In the genomic region with DNA sequence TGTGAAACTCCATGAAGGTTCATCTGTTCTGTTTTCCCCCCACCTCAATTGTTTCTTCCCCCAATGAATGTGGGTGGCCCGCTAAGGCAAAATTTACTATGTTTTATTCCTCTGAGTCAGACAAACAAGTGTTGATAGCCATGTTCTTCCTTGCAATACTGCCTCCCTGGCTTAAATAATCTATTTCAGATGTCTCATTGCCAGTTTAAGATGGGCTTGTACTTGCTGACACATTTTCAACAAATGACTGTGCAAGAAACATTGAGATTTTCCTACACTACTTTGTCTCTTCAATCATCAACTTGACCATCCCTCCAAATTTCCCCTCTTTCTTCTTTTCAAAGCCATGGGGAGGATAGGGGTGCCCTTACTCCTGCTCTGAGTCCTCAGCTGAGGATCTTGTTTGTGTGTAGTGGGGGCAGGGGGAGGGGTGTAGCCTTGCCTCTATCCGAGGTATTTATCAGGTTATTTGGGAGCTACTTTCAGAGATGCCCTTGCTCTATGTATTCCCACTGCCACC, we compare ENCODE assay signal across 18 cellular contexts.
A peak's percentile ranks its signal among the peaks of the same experiment; 100 is the strongest.
DNase-seq lines count a peak whose midpoint lies in the region; ATAC-seq and TF ChIP-seq lines count a peak whose summit lies in the region.
"Had no signal": no experiment of that assay in that cellular context is flagged by ENCODE, and none has a peak within 500 bp of the region (broad histone marks: within the 10 kb centered on the region; RNA-seq: fewer than 3 reads in every experiment).

No MANE protein-coding gene starts in this region.

- H3K4me1 Mint-ChIP-seq in GM23338: peaks cover 78% of the 10 kb centered on the region
- peaks cover 46 to 67% (median 65%) of the 10 kb centered on the region in 3 donors for H3K4me1 Mint-ChIP-seq in IgD-negative memory B cell
- peaks cover 67% of the 10 kb centered on the region for H3K4me1 Mint-ChIP-seq in memory B cell
- peaks cover 59% of the 10 kb centered on the region for H3K4me1 Mint-ChIP-seq in type B pancreatic cell (ENCODE audit: unreplicated experiment)
- H3K4me1 Mint-ChIP-seq: CD8-positive, alpha-beta memory T cell had no signal

- H3K4me3 Mint-ChIP-seq in GM23338: peak overlapping the region; percentile 23; the same call in 2 of the 3 replicates
- no peak overlapping the region for H3K4me3 Mint-ChIP-seq in IgD-negative memory B cell
- no peak overlapping the region for H3K4me3 Mint-ChIP-seq in memory B cell
- no peak overlapping the region for H3K4me3 Mint-ChIP-seq in type B pancreatic cell
- H3K4me3 Mint-ChIP-seq: CD8-positive, alpha-beta memory T cell had no signal

- H2AFZ ChIP-seq in GM23338: no peak overlapping the region

- peaks cover 88% of the 10 kb centered on the region for H3K4me1 ChIP-seq in GM23338 (ENCODE audit: insufficient read depth)
- peaks cover 9 to 76% (median 12%) of the 10 kb centered on the region in 3 donors for H3K4me1 ChIP-seq in esophagus squamous epithelium

- WGBS in esophagus squamous epithelium, 2 donors: 66 to 86% methylated on average over 2 of the region's 2 CpGs

- H3K27ac Mint-ChIP-seq in GM23338: no peak overlapping the region
- H3K27ac Mint-ChIP-seq in IgD-negative memory B cell: peak overlapping the region; percentile 80 to 97 (median 89)
- H3K27ac Mint-ChIP-seq in memory B cell: peak overlapping the region; percentile 88
- no peak overlapping the region for H3K27ac Mint-ChIP-seq in type B pancreatic cell

- peaks cover 90% of the 10 kb centered on the region for H3K79me2 ChIP-seq in GM23338 (replicated peaks; ENCODE audit: insufficient read depth)

- H3K9me3 ChIP-seq in esophagus squamous epithelium: no peaks in the 10 kb centered on the region
- H3K9me3 ChIP-seq: BLaER1, Peyer's patch had no signal

- TF ChIP-seq CTCF in GM23338 (conservative IDR thresholded peaks at IDR 0.05; ENCODE audit: low read depth in 2 of 2) (no peak), esophagus squamous epithelium (IDR thresholded peaks at IDR 0.05) (no peak), type B pancreatic cell (conservative IDR thresholded peaks at IDR 0.05) (no peak)

- TF ChIP-seq POLR2A in esophagus squamous epithelium (IDR thresholded peaks at IDR 0.05): no peak

- H3F3A ChIP-seq in GM23338 (replicated peaks; ENCODE audit: low read depth): no peaks in the 10 kb centered on the region

- peak overlapping the region; percentile 72 for H3K4me2 ChIP-seq in GM23338
- H3K4me2 ChIP-seq: BLaER1 had no signal

- no peaks in the 10 kb centered on the region for H3K9me2 ChIP-seq in GM23338 (ENCODE audit: insufficient read depth)

- peak overlapping the region; percentile 36 for H3K4me3 ChIP-seq in GM23338
- H3K4me3 ChIP-seq in esophagus squamous epithelium: no peak overlapping the region
- H3K4me3 ChIP-seq: BLaER1, Peyer's patch, SK-N-MC had no signal

- DNase-seq in AG08395 (ENCODE audit: low spot score) (peak; percentile 18), GM23338 (ENCODE audit: low spot score) (no peak), memory B cell (ENCODE audit: low spot score in 2 of 2) (no peak), epidermal melanocyte (ENCODE audit: insufficient read length, low spot score) (no peak), esophagus squamous epithelium (lab: John Stamatoyannopoulos, UW) (no peak), type B pancreatic cell (ENCODE audit: extremely low spot score, unreplicated experiment) (no peak)
- DNase-seq: CD8-positive, alpha-beta memory T cell; NCI-H1092; NCI-H146; NCI-H510A treated with DMSO at 0.1 percent for 48 hours; Peyer's patch; Right ventricle myocardium superior had no signal

- peaks cover 28% of the 10 kb centered on the region for H3K27me3 Mint-ChIP-seq in GM23338 (ENCODE audit: insufficient read depth, low read depth, poor library complexity)
- H3K27me3 Mint-ChIP-seq in IgD-negative memory B cell: no peaks in the 10 kb centered on the region
- H3K27me3 Mint-ChIP-seq in memory B cell: no peaks in the 10 kb centered on the region
- H3K27me3 Mint-ChIP-seq in type B pancreatic cell: no peaks in the 10 kb centered on the region

- peaks cover 53% of the 10 kb centered on the region for H4K20me1 ChIP-seq in GM23338 (replicated peaks; ENCODE audit: insufficient read depth)

- H3K27ac ChIP-seq in GM23338 (ENCODE audit: low read depth): peak overlapping the region; percentile 34; the same call in 1 of the 2 replicates
- H3K27ac ChIP-seq in esophagus squamous epithelium: peak overlapping the region in 2 of 4 donors; percentile 40 to 65
- H3K27ac ChIP-seq: 22Rv1, BLaER1, Peyer's patch, SK-N-MC had no signal

- H3K36me3 ChIP-seq in GM23338 (ENCODE audit: insufficient read depth) (no peaks in the 10 kb centered on the region), esophagus squamous epithelium (no peaks in the 10 kb centered on the region)
- H3K36me3 ChIP-seq: Peyer's patch had no signal

- peaks cover 35% of the 10 kb centered on the region for H3K27me3 ChIP-seq in GM23338 (ENCODE audit: insufficient read depth)
- no peaks in the 10 kb centered on the region for H3K27me3 ChIP-seq in esophagus squamous epithelium
- H3K27me3 ChIP-seq: BLaER1, Peyer's patch had no signal

- H3K9me3 Mint-ChIP-seq in GM23338 (no peaks in the 10 kb centered on the region; the same call in 2 of the 3 replicates), IgD-negative memory B cell (no peaks in the 10 kb centered on the region), memory B cell (no peaks in the 10 kb centered on the region), type B pancreatic cell (no peaks in the 10 kb centered on the region)
- H3K9me3 Mint-ChIP-seq: CD8-positive, alpha-beta memory T cell had no signal

- intact Hi-C loops in esophagus squamous epithelium (cut with DNase I): no loop called here

- ATAC-seq in GM23338 (peak; percentile 14), memory B cell (ENCODE audit: low read depth) (no peak), GM21723 (IDR thresholded peaks at IDR 0.05; ENCODE audit: unreplicated experiment) (no peak)
- ATAC-seq: HCT116 had no signal

- H3K36me3 Mint-ChIP-seq in GM23338 (ENCODE audit: low read depth): peaks cover 12% of the 10 kb centered on the region
- peaks cover 1% of the 10 kb centered on the region for H3K36me3 Mint-ChIP-seq in IgD-negative memory B cell
- peaks cover 41% of the 10 kb centered on the region for H3K36me3 Mint-ChIP-seq in memory B cell
- peaks cover 31% of the 10 kb centered on the region for H3K36me3 Mint-ChIP-seq in type B pancreatic cell
- H3K36me3 Mint-ChIP-seq: CD8-positive, alpha-beta memory T cell had no signal

TF ChIP-seq in GM23338, 12 proteins besides CTCF, POLR2A, EP300 and RAD21 (continues in another document):
- no peak for TF ChIP-seq ETS1 (IDR thresholded peaks at IDR 0.05)
- TF ChIP-seq, protein P1, sequence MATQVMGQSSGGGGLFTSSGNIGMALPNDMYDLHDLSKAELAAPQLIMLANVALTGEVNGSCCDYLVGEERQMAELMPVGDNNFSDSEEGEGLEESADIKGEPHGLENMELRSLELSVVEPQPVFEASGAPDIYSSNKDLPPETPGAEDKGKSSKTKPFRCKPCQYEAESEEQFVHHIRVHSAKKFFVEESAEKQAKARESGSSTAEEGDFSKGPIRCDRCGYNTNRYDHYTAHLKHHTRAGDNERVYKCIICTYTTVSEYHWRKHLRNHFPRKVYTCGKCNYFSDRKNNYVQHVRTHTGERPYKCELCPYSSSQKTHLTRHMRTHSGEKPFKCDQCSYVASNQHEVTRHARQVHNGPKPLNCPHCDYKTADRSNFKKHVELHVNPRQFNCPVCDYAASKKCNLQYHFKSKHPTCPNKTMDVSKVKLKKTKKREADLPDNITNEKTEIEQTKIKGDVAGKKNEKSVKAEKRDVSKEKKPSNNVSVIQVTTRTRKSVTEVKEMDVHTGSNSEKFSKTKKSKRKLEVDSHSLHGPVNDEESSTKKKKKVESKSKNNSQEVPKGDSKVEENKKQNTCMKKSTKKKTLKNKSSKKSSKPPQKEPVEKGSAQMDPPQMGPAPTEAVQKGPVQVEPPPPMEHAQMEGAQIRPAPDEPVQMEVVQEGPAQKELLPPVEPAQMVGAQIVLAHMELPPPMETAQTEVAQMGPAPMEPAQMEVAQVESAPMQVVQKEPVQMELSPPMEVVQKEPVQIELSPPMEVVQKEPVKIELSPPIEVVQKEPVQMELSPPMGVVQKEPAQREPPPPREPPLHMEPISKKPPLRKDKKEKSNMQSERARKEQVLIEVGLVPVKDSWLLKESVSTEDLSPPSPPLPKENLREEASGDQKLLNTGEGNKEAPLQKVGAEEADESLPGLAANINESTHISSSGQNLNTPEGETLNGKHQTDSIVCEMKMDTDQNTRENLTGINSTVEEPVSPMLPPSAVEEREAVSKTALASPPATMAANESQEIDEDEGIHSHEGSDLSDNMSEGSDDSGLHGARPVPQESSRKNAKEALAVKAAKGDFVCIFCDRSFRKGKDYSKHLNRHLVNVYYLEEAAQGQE (IDR thresholded peaks at IDR 0.05; ENCODE audit: unreplicated experiment): no peak
- no peak for TF ChIP-seq NANOG (IDR thresholded peaks at IDR 0.05; ENCODE audit: borderline replicate concordance)
- TF ChIP-seq POLR2AphosphoS5 (IDR thresholded peaks at IDR 0.05; ENCODE audit: low read depth): no peak
- no peak for TF ChIP-seq ZNF114 (CRISPR knock-in tag; IDR thresholded peaks at IDR 0.05)

Comparison
In these comparisons a context has a peak if more than half of its experiments do, and no peak if none do; other contexts are left out.
1. H3K27ac Mint-ChIP-seq: peak in IgD-negative memory B cell (3 of 3) and memory B cell (single experiment); none in GM23338 (single experiment) and type B pancreatic cell (single experiment).